ENCODE assay signal across 8 cellular contexts in genomic region chr7:100540073-100540723, GRCh38.
A peak's percentile ranks its signal among the peaks of the same experiment; 100 is the strongest.
DNase-seq lines count a peak whose midpoint lies in the region; ATAC-seq and TF ChIP-seq lines count a peak whose summit lies in the region.

No MANE protein-coding gene starts in this region.

- no peaks in the 10 kb centered on the region for H3K9me3 Mint-ChIP-seq in nephron

- peaks cover 4% of the 10 kb centered on the region for H3K27me3 Mint-ChIP-seq in nephron (ENCODE audit: low read depth)

- peak overlapping the region; percentile 41 to 82 (median 72); a peak in 20 of 22 replicates for H3K9ac ChIP-seq in BLaER1 treated with 17β-estradiol and CSF1 and Interleukin-3, amounts not matched to agents 10 nM and 100 nM
- peak overlapping the region; percentile 66 for H3K9ac ChIP-seq in duodenal mucosa (ENCODE audit: low read depth in 1 of 2, low read length in 2 of 2)

- no peaks in the 10 kb centered on the region for H3K36me3 ChIP-seq in BLaER1 treated with 17β-estradiol and CSF1 and Interleukin-3, amounts not matched to agents 10 nM and 100 nM
- H3K36me3 ChIP-seq in duodenal mucosa (ENCODE audit: control insufficient read depth in 1 of 2, insufficient read depth in 2 of 2, low read length in 2 of 2) = no peaks in the 10 kb centered on the region

- TF ChIP-seq CTCF in LNCaP clone FGC (IDR thresholded peaks at IDR 0.05; ENCODE audit: control insufficient read depth, extremely low read depth, insufficient read depth) = no peak
- TF ChIP-seq CTCF in nephron (IDR thresholded peaks at IDR 0.05; ENCODE audit: unreplicated experiment in 3 of 3) = no peak

- ATAC-seq in HG02884 (IDR thresholded peaks at IDR 0.05; ENCODE audit: unreplicated experiment) (no peak), HG02759 (IDR thresholded peaks at IDR 0.05; ENCODE audit: unreplicated experiment) (no peak), HG03280 (IDR thresholded peaks at IDR 0.05; ENCODE audit: unreplicated experiment) (no peak), HG02885 (IDR thresholded peaks at IDR 0.05; ENCODE audit: poor library complexity, unreplicated experiment) (no peak)

- H3K9me3 ChIP-seq in BLaER1 treated with 17β-estradiol and CSF1 and Interleukin-3, amounts not matched to agents 10 nM and 100 nM (replicated peaks in 1 of 11) = no peaks in the 10 kb centered on the region
- no peaks in the 10 kb centered on the region for H3K9me3 ChIP-seq in duodenal mucosa (ENCODE audit: control insufficient read depth in 1 of 2, low read length in 2 of 2)

- H3K27me3 ChIP-seq in BLaER1 treated with 17β-estradiol and CSF1 and Interleukin-3, amounts not matched to agents 10 nM and 100 nM = no peaks in the 10 kb centered on the region
- H3K27me3 ChIP-seq in duodenal mucosa (ENCODE audit: control insufficient read depth in 1 of 2, insufficient read depth in 2 of 2, low read length in 2 of 2) = no peaks in the 10 kb centered on the region

- no peak for DNase-seq in LNCaP clone FGC (ENCODE audit: low read depth)

- H3K4me3 Mint-ChIP-seq in nephron = peak overlapping the region; percentile 87 to 95 (median 87)

- H4K20me1 ChIP-seq in BLaER1 treated with 17β-estradiol and CSF1 and Interleukin-3, amounts not matched to agents 10 nM and 100 nM = no peaks in the 10 kb centered on the region; a peak in 1 of 22 replicates

- H3K36me3 Mint-ChIP-seq in nephron (ENCODE audit: low read depth) = no peaks in the 10 kb centered on the region

- H3K27ac Mint-ChIP-seq in nephron = no peak overlapping the region

- H3K27ac ChIP-seq in BLaER1 treated with 17β-estradiol and CSF1 and Interleukin-3, amounts not matched to agents 10 nM and 100 nM = no peak overlapping the region
- H3K27ac ChIP-seq in duodenal mucosa (ENCODE audit: low read depth, low read length) = no peak overlapping the region

- H3K4me1 Mint-ChIP-seq in nephron = peaks cover 31% of the 10 kb centered on the region

- H3K4me1 ChIP-seq in BLaER1 treated with 17β-estradiol and CSF1 and Interleukin-3, amounts not matched to agents 10 nM and 100 nM = peaks cover 18 to 35% (median 25%) of the 10 kb centered on the region in 10 experiments
- peaks cover 38 to 53% of the 10 kb centered on the region in 2 donors for H3K4me1 ChIP-seq in duodenal mucosa (ENCODE audit: control insufficient read depth in 1 of 2, insufficient read depth in 2 of 2, low read length in 2 of 2)

- H3K4me3 ChIP-seq in BLaER1 treated with 17β-estradiol and CSF1 and Interleukin-3, amounts not matched to agents 10 nM and 100 nM = peak overlapping the region; percentile 66 to 87 (median 75)
- H3K4me3 ChIP-seq in LNCaP clone FGC (ENCODE audit: low read depth, low read length) = peak overlapping the region; percentile 70
- H3K4me3 ChIP-seq in duodenal mucosa (ENCODE audit: low read depth in 1 of 2, low read length in 2 of 2) = peak overlapping the region; percentile 82 to 92

- H3K4me2 ChIP-seq in BLaER1 treated with 17β-estradiol and CSF1 and Interleukin-3, amounts not matched to agents 10 nM and 100 nM = peak overlapping the region; percentile 77 to 100 (median 97)
